Comparison of ENCODE assay signal across 8 cellular contexts in the genomic region with DNA sequence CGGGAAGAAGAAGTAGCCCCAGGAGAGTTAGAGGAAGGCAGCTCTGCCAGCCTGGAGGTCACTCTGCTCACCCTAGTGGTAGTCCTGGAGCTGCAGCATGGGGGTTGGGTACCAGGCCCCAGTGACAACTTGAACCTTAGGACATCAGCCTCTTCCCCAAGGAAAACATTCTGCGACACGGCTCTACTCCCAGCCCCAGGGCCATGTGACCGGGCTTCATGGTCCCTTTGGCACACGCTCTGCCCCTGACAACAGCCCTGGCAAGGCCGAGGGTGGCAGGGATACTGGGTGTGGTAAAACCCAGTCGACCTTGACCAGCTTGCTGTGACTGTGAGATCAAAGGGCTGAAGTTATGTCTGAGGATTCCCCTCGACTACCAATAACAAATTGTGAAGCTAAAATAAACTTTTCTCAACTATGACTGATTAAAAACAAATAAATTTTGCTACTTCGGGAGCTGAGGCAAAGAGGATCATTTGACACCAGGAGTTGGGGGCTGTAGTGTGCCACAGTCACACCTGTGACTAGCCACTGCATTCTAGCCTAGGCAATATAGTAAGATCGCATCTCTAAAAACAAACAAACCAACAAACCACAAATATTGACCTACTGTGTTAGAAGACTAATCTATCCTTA. TPM values are rescaled to one million over a fixed set of nuclear protein-coding genes. Genes with fewer than 3 reads are reported as not detected.
DNase-seq lines count a peak whose midpoint lies in the region; ATAC-seq and TF ChIP-seq lines count a peak whose summit lies in the region.

No MANE protein-coding gene starts in this region.

- no peak overlapping the region for H3K27ac Mint-ChIP-seq in activated T-cell treated with anti-CD3 and anti-CD28 coated beads, Interleukin-2, amount 50 U/mL, for 24 hours

- H3K4me2 ChIP-seq in SU-DHL-6 (ENCODE audit: low read depth, low read length, poor library complexity, severe bottlenecking): peak overlapping the region; percentile 56
- H3K4me2 ChIP-seq in mesendoderm (ENCODE audit: low read length): no peak overlapping the region

- H3K79me2 ChIP-seq in SU-DHL-6 (ENCODE audit: insufficient read depth, low read length) (no peaks in the 10 kb centered on the region), mesendoderm (ENCODE audit: control insufficient read depth, insufficient read depth, low read length) (no peaks in the 10 kb centered on the region)

- no peaks in the 10 kb centered on the region for H3K9me2 ChIP-seq in SU-DHL-6 (replicated peaks; ENCODE audit: insufficient read depth, low read length)

- H3K56ac ChIP-seq in mesendoderm (ENCODE audit: low read length): no peak overlapping the region

- no CpG with 5 or more reads among the region's 10 CpGs for WGBS in mesendoderm (ENCODE audit: extremely low coverage, insufficient coverage, low lambda C conversion rate)

- H2AK5ac ChIP-seq in mesendoderm (ENCODE audit: low read length): no peak overlapping the region

- H3K9ac ChIP-seq in SU-DHL-6 (ENCODE audit: low read length): no peak overlapping the region
- no peak overlapping the region for H3K9ac ChIP-seq in mesendoderm (ENCODE audit: low read length)

- H3K79me1 ChIP-seq in mesendoderm (ENCODE audit: low read length): no peaks in the 10 kb centered on the region

- 0 out of 2 replicates have a peak overlapping the region, but pooled peaks have one; percentile 9 for H3K27ac ChIP-seq in SU-DHL-6 (ENCODE audit: low read depth, low read length)
- H3K27ac ChIP-seq in mesendoderm (ENCODE audit: low read depth, low read length): no peak overlapping the region

- H3K4me3 Mint-ChIP-seq in activated T-cell treated with anti-CD3 and anti-CD28 coated beads, Interleukin-2, amount 50 U/mL, for 24 hours: no peak overlapping the region

- no peak overlapping the region for H3K4ac ChIP-seq in mesendoderm (ENCODE audit: low read depth, low read length)

- TF ChIP-seq POLR2A in GM18505 (IDR thresholded peaks at IDR 0.05; ENCODE audit: borderline replicate concordance, extremely low read depth, insufficient read depth, insufficient read length): no peak

- no peaks in the 10 kb centered on the region for H3K27me3 ChIP-seq in SU-DHL-6 (ENCODE audit: low read length)
- H3K27me3 ChIP-seq in mesendoderm (ENCODE audit: insufficient read depth, low read length, poor library complexity): no peaks in the 10 kb centered on the region

- H4K20me1 ChIP-seq in SU-DHL-6 (ENCODE audit: low read depth, low read length): no peaks in the 10 kb centered on the region

- H3K23ac ChIP-seq in mesendoderm (ENCODE audit: low read length): no peak overlapping the region

- H2AFZ ChIP-seq in SU-DHL-6 (ENCODE audit: low read depth, low read length, severe bottlenecking): no peak overlapping the region

- no peaks in the 10 kb centered on the region for H3K9me3 ChIP-seq in SU-DHL-6 (ENCODE audit: insufficient read depth, low read length)

- no peaks in the 10 kb centered on the region for H3K36me3 ChIP-seq in SU-DHL-6 (ENCODE audit: low read length)
- no peaks in the 10 kb centered on the region for H3K36me3 ChIP-seq in mesendoderm (ENCODE audit: control insufficient read depth, insufficient read depth, low read length)

- peak; percentile 72 for ATAC-seq in GM18505 (IDR thresholded peaks at IDR 0.05; ENCODE audit: unreplicated experiment)
- peak; percentile 68 for ATAC-seq in HG02642 (IDR thresholded peaks at IDR 0.05; ENCODE audit: poor library complexity, unreplicated experiment)

- TF ChIP-seq CTCF in SU-DHL-6 (IDR thresholded peaks at IDR 0.05; ENCODE audit: insufficient read depth, low read length, poor library complexity, severe bottlenecking): peak; percentile 13

- H2BK5ac ChIP-seq in mesendoderm (ENCODE audit: low read length): no peak overlapping the region

- no peaks in the 10 kb centered on the region for H3K4me1 Mint-ChIP-seq in activated T-cell treated with anti-CD3 and anti-CD28 coated beads, Interleukin-2, amount 50 U/mL, for 24 hours (ENCODE audit: low read depth)

- H3F3A ChIP-seq in SU-DHL-6 (ENCODE audit: insufficient read depth): peaks cover 25% of the 10 kb centered on the region

- H3K36me3 Mint-ChIP-seq in activated T-cell treated with anti-CD3 and anti-CD28 coated beads, Interleukin-2, amount 50 U/mL, for 24 hours (ENCODE audit: low read depth): no peaks in the 10 kb centered on the region

- no peaks in the 10 kb centered on the region for H3K9me3 Mint-ChIP-seq in activated T-cell treated with anti-CD3 and anti-CD28 coated beads, Interleukin-2, amount 50 U/mL, for 24 hours

- H3K4me3 ChIP-seq in SU-DHL-6 (ENCODE audit: insufficient read depth, low read length, poor library complexity, severe bottlenecking): peak overlapping the region; percentile 22
- no peak overlapping the region for H3K4me3 ChIP-seq in mesendoderm (ENCODE audit: low read length)

- no peaks in the 10 kb centered on the region for H3K4me1 ChIP-seq in mesendoderm (ENCODE audit: control insufficient read depth, low read depth, low read length)

- no peak overlapping the region for H2BK15ac ChIP-seq in mesendoderm (replicated peaks; ENCODE audit: low read depth)

- H2BK120ac ChIP-seq in mesendoderm (ENCODE audit: low read depth, low read length): no peak overlapping the region

- H3K18ac ChIP-seq in mesendoderm (ENCODE audit: low read length): no peak overlapping the region

- H4K8ac ChIP-seq in mesendoderm (ENCODE audit: low read depth, low read length): no peak overlapping the region

- peak; percentile 55 for DNase-seq in mesendoderm
- no peak for DNase-seq in NCI-H2171 (lab: John Stamatoyannopoulos, UW)
- DNase-seq in activated CD4-positive, CD25-positive, alpha-beta regulatory T cell (lab: John Stamatoyannopoulos, UW): no peak
- DNase-seq in activated T-cell treated with anti-CD3 and anti-CD28 coated beads, Interleukin-2, amount 50 U/mL, for 24 hours: no peak
- no peak for DNase-seq in activated CD4-positive, alpha-beta T cell treated with anti-CD3 and anti-CD28 coated beads for 1 hour

- peaks cover 3% of the 10 kb centered on the region for H3K27me3 Mint-ChIP-seq in activated T-cell treated with anti-CD3 and anti-CD28 coated beads, Interleukin-2, amount 50 U/mL, for 24 hours

- no peak overlapping the region for H4K5ac ChIP-seq in mesendoderm (ENCODE audit: low read length)

RNA-seq across cellular contexts. Expression of a gene that starts 24.4 kb away (rescaled TPM):
- polyA plus RNA-seq in mesendoderm (2013, experiment 1 of 2): 43.9 TPM
- polyA plus RNA-seq in mesendoderm (2013, experiment 2 of 2): 42.1 TPM
